8 cellular contexts compared by ENCODE assay signal in genomic region chr11:83285771-83286528, GRCh38. TPM values are rescaled to one million over a fixed set of nuclear protein-coding genes. Genes with fewer than 3 reads are reported as not detected.
A peak's percentile ranks its signal among the peaks of the same experiment; 100 is the strongest.
DNase-seq lines count a peak whose midpoint lies in the region; ATAC-seq, FAIRE-seq and TF ChIP-seq lines count a peak whose summit lies in the region.

Gene CCDC90B, minus strand, starts transcription at chr11:83286367. Its CDS starts 395 bp downstream, at chr11:83285972.

- peak within 1 kb of the TSS; percentile 94 to 97 for H3K4me3 ChIP-seq in kidney (ENCODE audit: low read length in 2 of 2)

- peak; percentile 99 for DNase-seq in Ammon's horn (ENCODE audit: low spot score)
- peak; percentile 91 for DNase-seq in NCI-H510A treated with DMSO at 0.1 percent for 48 hours (lab: John Stamatoyannopoulos, UW)
- DNase-seq in activated CD4-positive, alpha-beta T cell treated with anti-CD3 and anti-CD28 coated beads for 24 hours (ENCODE audit: low read depth in 2 of 2), result peak; percentile 81 to 83
- peak; percentile 96 for DNase-seq in chondrocyte (ENCODE audit: low spot score)
- peak; percentile 98 for DNase-seq in kidney
- peak; percentile 94 for DNase-seq in stimulated activated CD4-positive, alpha-beta T cell treated with anti-CD3 and anti-CD28 coated beads, Interleukin-15, amount 100 ng/mL, for 24 hours

- TF ChIP-seq POLR2A in GM19193 (IDR thresholded peaks at IDR 0.05; ENCODE audit: extremely low read depth, insufficient read depth, insufficient read length), result peak; percentile 95

- H3K9ac ChIP-seq in kidney (ENCODE audit: low read length in 2 of 2), result peak within 1 kb of the TSS; percentile 71 to 97

- H3K4me1 ChIP-seq in kidney (ENCODE audit: control insufficient read depth in 1 of 2, insufficient read depth in 1 of 2, low read depth in 1 of 2, low read length in 2 of 2), result peaks cover 5 to 7% of the 10 kb centered on the region in 2 donors

- TF ChIP-seq CTCF in chondrocyte (IDR thresholded peaks at IDR 0.05) (no peak), kidney (IDR thresholded peaks at IDR 0.05; ENCODE audit: borderline replicate concordance, extremely low read depth, insufficient read depth) (peak; percentile 42)

- H3K27ac ChIP-seq in kidney (ENCODE audit: low read depth in 2 of 2, low read length in 2 of 2), result peak within 1 kb of the TSS; percentile 97 to 100

- no peaks in the 10 kb centered on the region for H3K27me3 Mint-ChIP-seq in chondrocyte (ENCODE audit: low read depth)

- intact Hi-C loops in kidney (cut with DNase I), result no loop called here

- no peaks in the 10 kb centered on the region for H3K9me3 Mint-ChIP-seq in chondrocyte (ENCODE audit: low read depth)

- peak within 1 kb of the TSS; percentile 91 for H3K4me3 Mint-ChIP-seq in chondrocyte (ENCODE audit: unreplicated experiment)

- no peaks in the 10 kb centered on the region for H3K36me3 Mint-ChIP-seq in chondrocyte (ENCODE audit: low read depth)

- ATAC-seq in HG03439 (IDR thresholded peaks at IDR 0.05; ENCODE audit: unreplicated experiment), result peak; percentile 93

- peak; percentile 60 for FAIRE-seq in kidney (lab: Jason Lieb, UNC)

- H3K4me1 Mint-ChIP-seq in chondrocyte (ENCODE audit: low read depth), result peaks cover 36% of the 10 kb centered on the region

- H3K9me3 ChIP-seq in kidney (ENCODE audit: control insufficient read depth in 1 of 2, low read length in 2 of 2), result no peaks in the 10 kb centered on the region

- H3K36me3 ChIP-seq in kidney (ENCODE audit: control insufficient read depth in 1 of 2, insufficient read depth in 2 of 2, low read length in 2 of 2), result no peaks in the 10 kb centered on the region

- H3K27ac Mint-ChIP-seq in chondrocyte (ENCODE audit: unreplicated experiment), result peak within 1 kb of the TSS; percentile 99

RNA-seq across cellular contexts. Expression of gene CCDC90B, which starts in this region (rescaled TPM):
- total RNA-seq in chondrocyte (37.7 to 55.3 TPM (median 38.7 TPM) in 3 replicates), kidney (31.6 TPM)
- polyA plus RNA-seq in kidney (ENCODE audit: insufficient read depth, low read depth, low replicate concordance), result 38.7 TPM

Comparison
In these comparisons a context has a peak if more than half of its experiments do, and no peak if none do; other contexts are left out.
1. Peak in every context shown above with its lines: DNase-seq, ATAC-seq, H3K4me3 ChIP-seq and H3K27ac ChIP-seq.